In genomic region chr11:113273720-113274119, GRCh38 we compare ENCODE assay signal across 18 cellular contexts. TPM values are rescaled to one million over a fixed set of nuclear protein-coding genes. Genes with fewer than 3 reads are reported as not detected.
DNase-seq lines count a peak whose midpoint lies in the region; ATAC-seq and TF ChIP-seq lines count a peak whose summit lies in the region.
"Had no signal": no experiment of that assay in that cellular context is flagged by ENCODE, and none has a peak within 500 bp of the region (broad histone marks: within the 10 kb centered on the region; RNA-seq: fewer than 3 reads in every experiment).

No MANE protein-coding gene starts in this region.

- H3K27me3 ChIP-seq in foreskin keratinocyte = no peaks in the 10 kb centered on the region

- peak overlapping the region; percentile 60 for H3K27ac ChIP-seq in cingulate gyrus (ENCODE audit: low read depth, low read length)
- no peak overlapping the region for H3K27ac ChIP-seq in foreskin keratinocyte
- H3K27ac ChIP-seq: SK-N-MC had no signal

- ATAC-seq in HG02852 (IDR thresholded peaks at IDR 0.05; ENCODE audit: unreplicated experiment) (no peak), foreskin keratinocyte (no peak), GM21529 (IDR thresholded peaks at IDR 0.05; ENCODE audit: unreplicated experiment) (no peak)
- ATAC-seq: PC-3, T-cell had no signal

- no peaks in the 10 kb centered on the region for H3K4me1 ChIP-seq in foreskin keratinocyte

- DNase-seq in D341Med (ENCODE audit: low spot score) = peak; percentile 81
- DNase-seq in NCI-H69 (lab: John Stamatoyannopoulos, UW) = peak; percentile 65
- peak; percentile 80 for DNase-seq in retina
- no peak for DNase-seq in foreskin keratinocyte
- DNase-seq: DND-41, KG1, NCI-H1092 treated with DMSO at 0.1 percent for 48 hours, NCI-H1436 treated with DMSO at 0.1 percent for 48 hours, NCI-H2029 treated with DMSO at 0.1 percent for 48 hours, NCI-H345, NCI-H524, PC-3, SHP77, T-cell had no signal

- TF ChIP-seq CTCF in foreskin keratinocyte (conservative IDR thresholded peaks at IDR 0.05) = no peak

RNA-seq across cellular contexts. Expression of gene TTC12, which starts 40.7 kb away (rescaled TPM):
- total RNA-seq in foreskin keratinocyte = 16.6 and 20.4 TPM in 2 replicates
- 11.5 and 11.7 TPM in 2 replicates for polyA plus RNA-seq in foreskin keratinocyte

Comparison
In these comparisons a context has a peak if more than half of its experiments do, and no peak if none do; other contexts are left out.
1. DNase-seq: peak in D341Med (single experiment), NCI-H69 (single experiment) and retina (single experiment); none in foreskin keratinocyte (0 of 2).